Comparison of ENCODE assay signal across 14 cellular contexts in the genomic region with DNA sequence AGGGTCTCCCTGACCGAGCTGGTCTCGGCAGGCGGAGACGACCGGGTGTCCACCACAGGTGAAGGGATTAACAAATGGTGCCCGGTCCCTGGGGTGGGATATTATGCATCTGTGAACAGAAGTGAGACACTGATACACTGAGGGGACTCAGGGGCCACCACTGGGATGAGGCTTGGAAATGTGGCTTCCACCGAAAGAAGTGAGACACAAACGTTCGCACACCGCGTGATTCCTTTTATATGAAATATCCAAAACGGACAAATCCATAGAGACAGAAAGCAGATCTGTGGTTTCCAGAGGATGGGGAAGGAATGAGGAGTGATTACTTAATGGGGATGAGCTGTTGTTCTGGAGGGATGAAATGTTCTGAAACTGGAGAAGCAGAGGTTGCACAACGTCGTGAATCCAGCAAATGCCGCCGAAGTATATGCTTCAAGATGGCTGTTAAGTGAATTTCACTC. TPM values are rescaled to one million over a fixed set of nuclear protein-coding genes. Genes with fewer than 3 reads are reported as not detected.
DNase-seq lines count a peak whose midpoint lies in the region; ATAC-seq and TF ChIP-seq lines count a peak whose summit lies in the region.
"Had no signal": no experiment of that assay in that cellular context is flagged by ENCODE, and none has a peak within 500 bp of the region (broad histone marks: within the 10 kb centered on the region; RNA-seq: fewer than 3 reads in every experiment).

No MANE protein-coding gene starts in this region.

- peak overlapping the region; percentile 84 to 90 (median 87) for H3K27ac ChIP-seq in gastrocnemius medialis

- H3K4me3 ChIP-seq in AG10803 (ENCODE audit: low read length) (no peak overlapping the region), gastrocnemius medialis (no peak overlapping the region)

- H3K36me3 ChIP-seq in gastrocnemius medialis, result no peaks in the 10 kb centered on the region

- H3K4me1 ChIP-seq in gastrocnemius medialis, result peaks cover 38 to 40% of the 10 kb centered on the region in 2 donors

- no peaks in the 10 kb centered on the region for H3K9me3 ChIP-seq in gastrocnemius medialis

- intact Hi-C loops in gastrocnemius medialis (cut with DNase I; ENCODE audit: low total_unique reads), result loop anchor here (5.0 kb wide), 2 partner anchors 89 to 104 kb away; no protein-coding TSS in a partner anchor

- peak; percentile 70 to 72 for ATAC-seq in gastrocnemius medialis
- ATAC-seq in HG03025 (IDR thresholded peaks at IDR 0.05; ENCODE audit: low FRiP score, unreplicated experiment), result no peak
- ATAC-seq in HG02852 (IDR thresholded peaks at IDR 0.05; ENCODE audit: unreplicated experiment), result no peak
- ATAC-seq in HG03342 (IDR thresholded peaks at IDR 0.05; ENCODE audit: unreplicated experiment), result no peak
- ATAC-seq: activated CD8-positive, alpha-beta T cell treated with anti-CD3 and anti-CD28 coated beads for 36 hours had no signal

- no peaks in the 10 kb centered on the region for H3K27me3 ChIP-seq in gastrocnemius medialis

- no peak for TF ChIP-seq POLR2A in gastrocnemius medialis (IDR thresholded peaks at IDR 0.05)

- DNase-seq in AG10803 (ENCODE audit: low read depth), result peak; percentile 90
- DNase-seq in MV-4-11 (lab: John Stamatoyannopoulos, UW), result peak; percentile 40
- DNase-seq in fibroblast of gingiva (ENCODE audit: low read depth), result peak; percentile 93
- DNase-seq in gastrocnemius medialis, result peak; percentile 63 to 77
- DNase-seq in activated CD4-positive, alpha-beta T cell treated with anti-CD3 and anti-CD28 coated beads for 48 hours, result no peak
- DNase-seq: activated CD8-positive, alpha-beta T cell treated with anti-CD3 and anti-CD28 coated beads for 36 hours; C1 segment of cervical spinal cord; H7; midbrain; MM.1S; NCI-H446 had no signal

- in situ Hi-C loops in gastrocnemius medialis (cut with MboI; ENCODE audit: low sequenced_read_pairs in 4 of 4), result loop anchor here in 1 of 4 donors (10.0 kb wide), 1 partner anchor 102 kb away; no protein-coding TSS in a partner anchor

- TF ChIP-seq CTCF in AG10803 (conservative IDR thresholded peaks at IDR 0.05; ENCODE audit: low read length), result no peak
- TF ChIP-seq CTCF in gastrocnemius medialis (IDR thresholded peaks at IDR 0.05 in 4 of 5, conservative IDR thresholded peaks at IDR 0.05 in 1 of 5), result no peak

RNA-seq across cellular contexts. Expression of a gene that starts 47.5 kb away (rescaled TPM):
- under 1 TPM in 3 of 4 donors, not detected in 1; 0.10 to 0.69 (median 0.15) TPM for total RNA-seq in gastrocnemius medialis
- total RNA-seq: H7 had no signal

Comparison
In these comparisons a context has a peak if more than half of its experiments do, and no peak if none do; other contexts are left out.
1. ATAC-seq: peak in gastrocnemius medialis (2 of 2); none in HG03025 (single experiment), HG02852 (single experiment) and HG03342 (single experiment).